Comparison of ENCODE assay signal across 1 cellular context in the genomic region with DNA sequence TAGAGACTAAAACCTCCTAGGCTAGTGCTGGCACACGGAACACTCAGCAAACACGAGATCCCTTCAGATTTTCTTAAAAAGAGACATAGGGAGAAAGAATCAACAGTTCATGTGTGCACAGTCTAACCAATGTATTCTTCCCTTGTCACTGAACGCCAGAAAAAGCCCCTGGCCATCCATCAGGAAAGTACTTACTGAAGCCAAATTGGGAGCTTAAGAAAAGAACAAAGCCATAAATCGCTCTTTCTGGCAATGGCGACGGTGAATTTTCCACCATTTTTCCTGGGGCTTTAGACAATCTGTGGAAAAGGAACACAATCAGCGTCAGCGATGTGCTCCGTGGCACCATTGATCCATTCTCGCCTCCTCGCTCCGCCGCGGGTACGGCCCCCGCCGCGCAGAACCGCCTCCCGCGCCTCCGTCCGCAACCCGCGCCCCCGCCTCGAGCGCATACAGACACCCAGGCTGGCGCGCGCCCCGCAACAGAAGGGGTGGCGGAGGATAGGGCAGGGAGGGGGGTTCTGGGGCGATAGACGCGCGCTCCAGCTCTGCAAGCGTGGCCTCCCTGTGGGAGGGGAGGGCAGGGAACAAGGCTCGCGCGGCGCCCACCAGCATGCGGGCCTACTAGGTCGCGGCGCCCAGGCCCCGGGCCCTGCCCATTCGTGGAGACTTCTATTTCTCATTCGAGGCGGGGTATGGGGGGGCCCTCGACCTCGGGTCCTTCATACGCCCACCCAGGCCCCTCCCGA.
TF ChIP-seq lines count a peak whose summit lies in the region.

No MANE protein-coding gene starts in this region.

TF ChIP-seq in K562, 482 proteins besides CTCF, POLR2A, EP300 and RAD21 (continued from another document and continues in another):
- TF ChIP-seq KDM4B (IDR thresholded peaks at IDR 0.05; ENCODE audit: borderline replicate concordance in 2 of 2, low read depth in 1 of 2) (0 out of 4 replicates have a peak, but pooled peaks of 1 of the 2 experiments have one; percentile 1), TCFL5 (CRISPR knock-in tag; conservative IDR thresholded peaks at IDR 0.05) (no peak), RAD51 (IDR thresholded peaks at IDR 0.05; ENCODE audit: borderline replicate concordance, low read depth) (no peak), ZNF57 (CRISPR knock-in tag; IDR thresholded peaks at IDR 0.05) (no peak), KLF1 (tag; IDR thresholded peaks at IDR 0.05) (no peak), ZNF445 (CRISPR knock-in tag; IDR thresholded peaks at IDR 0.05; ENCODE audit: low read depth) (peak; percentile 70; the same call in 1 of the 2 replicates), CEBPG (CRISPR knock-in tag; IDR thresholded peaks at IDR 0.05) (0 out of 2 replicates have a peak, but pooled peaks have one; percentile 49), CEBPG (tag; conservative IDR thresholded peaks at IDR 0.05 in 1 of 2, IDR thresholded peaks at IDR 0.05 in 1 of 2) (no peak), ZBTB7A (IDR thresholded peaks at IDR 0.05; ENCODE audit: borderline replicate concordance, control insufficient read depth, low read depth, low read length) (peak; percentile 66; the same call in 1 of the 2 replicates), JUN (IDR thresholded peaks at IDR 0.05; ENCODE audit: borderline replicate concordance, low read depth, low read length) (no peak), JUN (CRISPR knock-in tag; IDR thresholded peaks at IDR 0.05; ENCODE audit: borderline replicate concordance) (no peak; the same call in 1 of the 2 replicates), DIDO1 (tag; IDR thresholded peaks at IDR 0.05; ENCODE audit: low read depth) (no peak), CBFA2T3 (IDR thresholded peaks at IDR 0.05) (no peak), ZNF347 (CRISPR knock-in tag; IDR thresholded peaks at IDR 0.05; ENCODE audit: low read depth) (no peak), HDAC1 (IDR thresholded peaks at IDR 0.05) (peak in 1 of 2 experiments; percentile 73; a peak in 2 of 4 replicates), ZFP30 (CRISPR knock-in tag; IDR thresholded peaks at IDR 0.05; ENCODE audit: borderline replicate concordance) (no peak), TBL1XR1 (IDR thresholded peaks at IDR 0.05; ENCODE audit: low read length in 2 of 2) (no peak), POU5F1 (IDR thresholded peaks at IDR 0.05; ENCODE audit: borderline replicate concordance, low read depth, low read length, partially characterized antibody) (no peak), FOXK1 (CRISPR knock-in tag; IDR thresholded peaks at IDR 0.05; ENCODE audit: borderline replicate concordance) (peak; percentile 85; the same call in 1 of the 2 replicates), MED1 (CRISPR knock-in tag; IDR thresholded peaks at IDR 0.05; ENCODE audit: borderline replicate concordance) (no peak), SP1 (CRISPR knock-in tag; IDR thresholded peaks at IDR 0.05) (no peak), GTF2F1 (IDR thresholded peaks at IDR 0.05; ENCODE audit: low read depth, low read length) (no peak), ZNF584 (CRISPR knock-in tag; IDR thresholded peaks at IDR 0.05; ENCODE audit: low read depth) (0 out of 2 replicates have a peak, but pooled peaks have one; percentile 36), CBFB (CRISPR knock-in tag; IDR thresholded peaks at IDR 0.05) (0 out of 2 replicates have a peak, but pooled peaks have one; percentile 11), ZNF316 (IDR thresholded peaks at IDR 0.05) (0 out of 2 replicates have a peak, but pooled peaks have one; percentile 1), FOXK2 (conservative IDR thresholded peaks at IDR 0.05 in 1 of 2, IDR thresholded peaks at IDR 0.05 in 1 of 2; ENCODE audit: low read depth in 2 of 2) (no peak), ZKSCAN8 (CRISPR knock-in tag; IDR thresholded peaks at IDR 0.05) (no peak), HNRNPUL1 (IDR thresholded peaks at IDR 0.05; ENCODE audit: low read length) (no peak), BCOR (IDR thresholded peaks at IDR 0.05) (peak; percentile 52; the same call in 1 of the 2 replicates), MAFG (tag; conservative IDR thresholded peaks at IDR 0.05) (no peak)
- TF ChIP-seq, protein P1, sequence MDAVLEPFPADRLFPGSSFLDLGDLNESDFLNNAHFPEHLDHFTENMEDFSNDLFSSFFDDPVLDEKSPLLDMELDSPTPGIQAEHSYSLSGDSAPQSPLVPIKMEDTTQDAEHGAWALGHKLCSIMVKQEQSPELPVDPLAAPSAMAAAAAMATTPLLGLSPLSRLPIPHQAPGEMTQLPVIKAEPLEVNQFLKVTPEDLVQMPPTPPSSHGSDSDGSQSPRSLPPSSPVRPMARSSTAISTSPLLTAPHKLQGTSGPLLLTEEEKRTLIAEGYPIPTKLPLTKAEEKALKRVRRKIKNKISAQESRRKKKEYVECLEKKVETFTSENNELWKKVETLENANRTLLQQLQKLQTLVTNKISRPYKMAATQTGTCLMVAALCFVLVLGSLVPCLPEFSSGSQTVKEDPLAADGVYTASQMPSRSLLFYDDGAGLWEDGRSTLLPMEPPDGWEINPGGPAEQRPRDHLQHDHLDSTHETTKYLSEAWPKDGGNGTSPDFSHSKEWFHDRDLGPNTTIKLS (IDR thresholded peaks at IDR 0.05; ENCODE audit: borderline replicate concordance, low read depth): no peak
- TF ChIP-seq, protein P2, sequence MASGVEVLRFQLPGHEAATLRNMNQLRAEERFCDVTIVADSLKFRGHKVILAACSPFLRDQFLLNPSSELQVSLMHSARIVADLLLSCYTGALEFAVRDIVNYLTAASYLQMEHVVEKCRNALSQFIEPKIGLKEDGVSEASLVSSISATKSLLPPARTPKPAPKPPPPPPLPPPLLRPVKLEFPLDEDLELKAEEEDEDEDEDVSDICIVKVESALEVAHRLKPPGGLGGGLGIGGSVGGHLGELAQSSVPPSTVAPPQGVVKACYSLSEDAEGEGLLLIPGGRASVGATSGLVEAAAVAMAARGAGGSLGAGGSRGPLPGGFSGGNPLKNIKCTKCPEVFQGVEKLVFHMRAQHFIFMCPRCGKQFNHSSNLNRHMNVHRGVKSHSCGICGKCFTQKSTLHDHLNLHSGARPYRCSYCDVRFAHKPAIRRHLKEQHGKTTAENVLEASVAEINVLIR (CRISPR knock-in tag; IDR thresholded peaks at IDR 0.05): no peak
- TF ChIP-seq, protein P3, sequence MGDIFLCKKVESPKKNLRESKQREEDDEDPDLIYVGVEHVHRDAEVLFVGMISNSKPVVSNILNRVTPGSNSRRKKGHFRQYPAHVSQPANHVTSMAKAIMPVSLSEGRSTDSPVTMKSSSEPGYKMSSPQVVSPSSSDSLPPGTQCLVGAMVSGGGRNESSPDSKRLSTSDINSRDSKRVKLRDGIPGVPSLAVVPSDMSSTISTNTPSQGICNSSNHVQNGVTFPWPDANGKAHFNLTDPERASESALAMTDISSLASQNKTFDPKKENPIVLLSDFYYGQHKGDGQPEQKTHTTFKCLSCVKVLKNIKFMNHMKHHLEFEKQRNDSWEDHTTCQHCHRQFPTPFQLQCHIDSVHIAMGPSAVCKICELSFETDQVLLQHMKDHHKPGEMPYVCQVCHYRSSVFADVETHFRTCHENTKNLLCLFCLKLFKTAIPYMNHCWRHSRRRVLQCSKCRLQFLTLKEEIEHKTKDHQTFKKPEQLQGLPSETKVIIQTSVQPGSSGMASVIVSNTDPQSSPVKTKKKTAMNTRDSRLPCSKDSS (IDR thresholded peaks at IDR 0.05; ENCODE audit: low read depth, partially characterized antibody): no peak
- TF ChIP-seq, protein P4, sequence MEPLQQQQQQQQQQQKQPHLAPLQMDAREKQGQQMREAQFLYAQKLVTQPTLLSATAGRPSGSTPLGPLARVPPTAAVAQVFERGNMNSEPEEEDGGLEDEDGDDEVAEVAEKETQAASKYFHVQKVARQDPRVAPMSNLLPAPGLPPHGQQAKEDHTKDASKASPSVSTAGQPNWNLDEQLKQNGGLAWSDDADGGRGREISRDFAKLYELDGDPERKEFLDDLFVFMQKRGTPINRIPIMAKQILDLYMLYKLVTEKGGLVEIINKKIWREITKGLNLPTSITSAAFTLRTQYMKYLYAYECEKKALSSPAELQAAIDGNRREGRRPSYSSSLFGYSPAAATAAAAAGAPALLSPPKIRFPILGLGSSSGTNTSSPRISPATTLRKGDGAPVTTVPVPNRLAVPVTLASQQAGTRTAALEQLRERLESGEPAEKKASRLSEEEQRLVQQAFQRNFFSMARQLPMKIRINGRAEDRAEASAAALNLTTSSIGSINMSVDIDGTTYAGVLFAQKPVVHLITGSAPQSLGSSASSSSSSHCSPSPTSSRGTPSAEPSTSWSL (CRISPR knock-in tag; IDR thresholded peaks at IDR 0.05; ENCODE audit: borderline replicate concordance): no peak
- TF ChIP-seq, protein P5, sequence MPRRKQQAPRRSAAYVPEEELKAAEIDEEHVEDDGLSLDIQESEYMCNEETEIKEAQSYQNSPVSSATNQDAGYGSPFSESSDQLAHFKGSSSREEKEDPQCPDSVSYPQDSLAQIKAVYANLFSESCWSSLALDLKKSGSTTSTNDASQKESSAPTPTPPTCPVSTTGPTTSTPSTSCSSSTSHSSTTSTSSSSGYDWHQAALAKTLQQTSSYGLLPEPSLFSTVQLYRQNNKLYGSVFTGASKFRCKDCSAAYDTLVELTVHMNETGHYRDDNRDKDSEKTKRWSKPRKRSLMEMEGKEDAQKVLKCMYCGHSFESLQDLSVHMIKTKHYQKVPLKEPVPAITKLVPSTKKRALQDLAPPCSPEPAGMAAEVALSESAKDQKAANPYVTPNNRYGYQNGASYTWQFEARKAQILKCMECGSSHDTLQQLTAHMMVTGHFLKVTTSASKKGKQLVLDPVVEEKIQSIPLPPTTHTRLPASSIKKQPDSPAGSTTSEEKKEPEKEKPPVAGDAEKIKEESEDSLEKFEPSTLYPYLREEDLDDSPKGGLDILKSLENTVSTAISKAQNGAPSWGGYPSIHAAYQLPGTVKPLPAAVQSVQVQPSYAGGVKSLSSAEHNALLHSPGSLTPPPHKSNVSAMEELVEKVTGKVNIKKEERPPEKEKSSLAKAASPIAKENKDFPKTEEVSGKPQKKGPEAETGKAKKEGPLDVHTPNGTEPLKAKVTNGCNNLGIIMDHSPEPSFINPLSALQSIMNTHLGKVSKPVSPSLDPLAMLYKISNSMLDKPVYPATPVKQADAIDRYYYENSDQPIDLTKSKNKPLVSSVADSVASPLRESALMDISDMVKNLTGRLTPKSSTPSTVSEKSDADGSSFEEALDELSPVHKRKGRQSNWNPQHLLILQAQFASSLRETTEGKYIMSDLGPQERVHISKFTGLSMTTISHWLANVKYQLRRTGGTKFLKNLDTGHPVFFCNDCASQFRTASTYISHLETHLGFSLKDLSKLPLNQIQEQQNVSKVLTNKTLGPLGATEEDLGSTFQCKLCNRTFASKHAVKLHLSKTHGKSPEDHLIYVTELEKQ (CRISPR knock-in tag; IDR thresholded peaks at IDR 0.05): no peak
- TF ChIP-seq, protein P6, sequence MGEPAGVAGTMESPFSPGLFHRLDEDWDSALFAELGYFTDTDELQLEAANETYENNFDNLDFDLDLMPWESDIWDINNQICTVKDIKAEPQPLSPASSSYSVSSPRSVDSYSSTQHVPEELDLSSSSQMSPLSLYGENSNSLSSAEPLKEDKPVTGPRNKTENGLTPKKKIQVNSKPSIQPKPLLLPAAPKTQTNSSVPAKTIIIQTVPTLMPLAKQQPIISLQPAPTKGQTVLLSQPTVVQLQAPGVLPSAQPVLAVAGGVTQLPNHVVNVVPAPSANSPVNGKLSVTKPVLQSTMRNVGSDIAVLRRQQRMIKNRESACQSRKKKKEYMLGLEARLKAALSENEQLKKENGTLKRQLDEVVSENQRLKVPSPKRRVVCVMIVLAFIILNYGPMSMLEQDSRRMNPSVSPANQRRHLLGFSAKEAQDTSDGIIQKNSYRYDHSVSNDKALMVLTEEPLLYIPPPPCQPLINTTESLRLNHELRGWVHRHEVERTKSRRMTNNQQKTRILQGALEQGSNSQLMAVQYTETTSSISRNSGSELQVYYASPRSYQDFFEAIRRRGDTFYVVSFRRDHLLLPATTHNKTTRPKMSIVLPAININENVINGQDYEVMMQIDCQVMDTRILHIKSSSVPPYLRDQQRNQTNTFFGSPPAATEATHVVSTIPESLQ (CRISPR knock-in tag; IDR thresholded peaks at IDR 0.05): peak; percentile 75
- TF ChIP-seq, protein P7, sequence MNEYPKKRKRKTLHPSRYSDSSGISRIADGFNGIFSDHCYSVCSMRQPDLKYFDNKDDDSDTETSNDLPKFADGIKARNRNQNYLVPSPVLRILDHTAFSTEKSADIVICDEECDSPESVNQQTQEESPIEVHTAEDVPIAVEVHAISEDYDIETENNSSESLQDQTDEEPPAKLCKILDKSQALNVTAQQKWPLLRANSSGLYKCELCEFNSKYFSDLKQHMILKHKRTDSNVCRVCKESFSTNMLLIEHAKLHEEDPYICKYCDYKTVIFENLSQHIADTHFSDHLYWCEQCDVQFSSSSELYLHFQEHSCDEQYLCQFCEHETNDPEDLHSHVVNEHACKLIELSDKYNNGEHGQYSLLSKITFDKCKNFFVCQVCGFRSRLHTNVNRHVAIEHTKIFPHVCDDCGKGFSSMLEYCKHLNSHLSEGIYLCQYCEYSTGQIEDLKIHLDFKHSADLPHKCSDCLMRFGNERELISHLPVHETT (CRISPR knock-in tag; conservative IDR thresholded peaks at IDR 0.05 in 1 of 2, IDR thresholded peaks at IDR 0.05 in 1 of 2): no peak
- TF ChIP-seq, protein P8, sequence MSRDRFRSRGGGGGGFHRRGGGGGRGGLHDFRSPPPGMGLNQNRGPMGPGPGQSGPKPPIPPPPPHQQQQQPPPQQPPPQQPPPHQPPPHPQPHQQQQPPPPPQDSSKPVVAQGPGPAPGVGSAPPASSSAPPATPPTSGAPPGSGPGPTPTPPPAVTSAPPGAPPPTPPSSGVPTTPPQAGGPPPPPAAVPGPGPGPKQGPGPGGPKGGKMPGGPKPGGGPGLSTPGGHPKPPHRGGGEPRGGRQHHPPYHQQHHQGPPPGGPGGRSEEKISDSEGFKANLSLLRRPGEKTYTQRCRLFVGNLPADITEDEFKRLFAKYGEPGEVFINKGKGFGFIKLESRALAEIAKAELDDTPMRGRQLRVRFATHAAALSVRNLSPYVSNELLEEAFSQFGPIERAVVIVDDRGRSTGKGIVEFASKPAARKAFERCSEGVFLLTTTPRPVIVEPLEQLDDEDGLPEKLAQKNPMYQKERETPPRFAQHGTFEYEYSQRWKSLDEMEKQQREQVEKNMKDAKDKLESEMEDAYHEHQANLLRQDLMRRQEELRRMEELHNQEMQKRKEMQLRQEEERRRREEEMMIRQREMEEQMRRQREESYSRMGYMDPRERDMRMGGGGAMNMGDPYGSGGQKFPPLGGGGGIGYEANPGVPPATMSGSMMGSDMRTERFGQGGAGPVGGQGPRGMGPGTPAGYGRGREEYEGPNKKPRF (IDR thresholded peaks at IDR 0.05; ENCODE audit: low read depth, low read length): no peak
- TF ChIP-seq, protein P9, sequence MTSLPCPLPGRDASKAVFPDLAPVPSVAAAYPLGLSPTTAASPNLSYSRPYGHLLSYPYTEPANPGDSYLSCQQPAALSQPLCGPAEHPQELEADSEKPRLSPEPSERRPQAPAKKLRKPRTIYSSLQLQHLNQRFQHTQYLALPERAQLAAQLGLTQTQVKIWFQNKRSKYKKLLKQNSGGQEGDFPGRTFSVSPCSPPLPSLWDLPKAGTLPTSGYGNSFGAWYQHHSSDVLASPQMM (CRISPR knock-in tag; IDR thresholded peaks at IDR 0.05): no peak
